Comparison of ENCODE assay signal across 8 cellular contexts in the genomic region with DNA sequence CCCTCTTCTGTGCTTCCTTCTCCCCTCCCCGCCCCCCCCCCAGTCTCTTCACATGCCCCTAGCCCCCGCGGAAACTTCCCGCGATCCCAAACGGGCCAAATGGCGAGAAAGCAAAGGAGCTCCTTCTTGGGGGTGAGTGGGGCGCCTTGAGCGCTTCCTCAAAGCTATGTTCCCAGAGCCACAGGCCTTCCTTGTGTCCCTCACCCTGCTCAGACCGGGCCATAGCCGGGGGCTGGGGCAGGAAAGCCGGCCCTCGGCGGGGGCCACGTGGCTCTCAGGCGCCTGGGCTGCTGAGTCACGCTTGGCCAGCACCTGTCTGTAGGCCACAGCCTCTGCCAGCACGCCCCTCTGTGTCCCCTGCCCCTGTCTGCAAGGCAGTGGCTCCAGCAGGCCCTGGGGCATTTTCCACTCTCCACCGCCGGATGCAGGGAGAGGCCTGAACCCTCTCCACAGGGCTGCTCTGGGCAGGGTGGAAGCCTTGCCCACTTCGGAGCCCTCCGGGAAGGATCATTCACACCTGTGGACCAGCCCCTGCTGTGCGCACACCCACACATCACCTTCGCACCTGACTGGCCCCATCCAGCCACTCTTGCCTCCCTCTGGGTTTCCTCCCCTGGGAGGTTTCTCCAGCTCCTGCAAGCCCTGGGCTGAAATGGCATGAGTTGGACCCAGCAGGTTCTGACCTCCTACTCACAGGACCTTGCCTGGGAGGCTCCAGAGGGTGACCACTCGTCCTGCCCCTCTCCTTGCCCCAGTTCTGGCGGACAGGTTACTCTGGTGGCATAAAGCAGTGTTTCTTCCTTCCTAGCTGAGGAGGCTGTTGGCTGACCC. TPM values are rescaled to one million over a fixed set of nuclear protein-coding genes. Genes with fewer than 3 reads are reported as not detected.
DNase-seq lines count a peak whose midpoint lies in the region; ATAC-seq and TF ChIP-seq lines count a peak whose summit lies in the region.

No MANE protein-coding gene starts in this region.

- 20 to 46% methylated on average over 1 to 6 of the region's 26 CpGs for WGBS in gastroesophageal sphincter (ENCODE audit: low coverage in 1 of 2), 2 donors

- H3K9me3 ChIP-seq in BE2C (no peaks in the 10 kb centered on the region), gastroesophageal sphincter (no peaks in the 10 kb centered on the region), neutrophil (no peaks in the 10 kb centered on the region)

- ATAC-seq in gastroesophageal sphincter (peak; percentile 26), GM18861 (IDR thresholded peaks at IDR 0.05; ENCODE audit: unreplicated experiment) (no peak), GM19463 (IDR thresholded peaks at IDR 0.05; ENCODE audit: unreplicated experiment) (no peak)

- H3K36me3 ChIP-seq in BE2C, result peaks cover 16% of the 10 kb centered on the region
- H3K36me3 ChIP-seq in gastroesophageal sphincter, result peaks cover 0 to 23% of the 10 kb centered on the region in 2 donors
- H3K36me3 ChIP-seq in neutrophil, result peaks cover 31% of the 10 kb centered on the region

- TF ChIP-seq POLR2A in GM19099 (IDR thresholded peaks at IDR 0.05; ENCODE audit: extremely low read depth, insufficient read length, low read depth) (peak; percentile 30), gastroesophageal sphincter (IDR thresholded peaks at IDR 0.05) (no peak)

- peak overlapping the region; percentile 24; the same call in 1 of the 2 replicates for H3K4me3 ChIP-seq in BE2C (ENCODE audit: low read depth, low read length)
- H3K4me3 ChIP-seq in gastroesophageal sphincter, result peak overlapping the region; percentile 74 to 81
- H3K4me3 ChIP-seq in neutrophil (ENCODE audit: low read depth in 1 of 2, low read length in 1 of 2), result peak overlapping the region; percentile 93 to 97

- no peak for TF ChIP-seq EP300 in gastroesophageal sphincter (IDR thresholded peaks at IDR 0.05)

- TF ChIP-seq CTCF in BE2C (IDR thresholded peaks at IDR 0.05; ENCODE audit: low read depth, low read length) (no peak), gastroesophageal sphincter (IDR thresholded peaks at IDR 0.05) (no peak), neutrophil (IDR thresholded peaks at IDR 0.05) (no peak)

- DNase-seq in BE2C (peak; percentile 91), NCI-H226 (peak; percentile 85), activated gamma-delta T cell (lab: John Stamatoyannopoulos, UW) (peak; percentile 50)

- H3K27me3 ChIP-seq in BE2C (no peaks in the 10 kb centered on the region), gastroesophageal sphincter (no peaks in the 10 kb centered on the region), neutrophil (peaks cover 16% of the 10 kb centered on the region)

- H3K4me1 ChIP-seq in BE2C (peaks cover 22% of the 10 kb centered on the region), gastroesophageal sphincter (peaks cover 5 to 72% (median 50%) of the 10 kb centered on the region in 3 donors), neutrophil (ENCODE audit: control insufficient read depth in 1 of 2, insufficient read depth in 1 of 2, low read depth in 1 of 2, low read length in 1 of 2) (peaks cover 50 to 58% of the 10 kb centered on the region in 2 experiments)

- H3K27ac ChIP-seq in gastroesophageal sphincter, result peak overlapping the region; percentile 97 to 100 (median 99)
- H3K27ac ChIP-seq in neutrophil, result peak overlapping the region; percentile 100

RNA-seq across cellular contexts. Expression of a gene that starts 1.2 kb away (rescaled TPM):
- 269 TPM for polyA plus RNA-seq in BE2C (2012; ENCODE audit: insufficient read depth, insufficient read length, low read depth)
- 100 to 1,000 TPM; 305 to 485 (median 408) TPM for total RNA-seq in gastroesophageal sphincter

RNA-seq across cellular contexts. Expression of a gene that starts 12.8 kb away (rescaled TPM):
- polyA plus RNA-seq in BE2C (2012; ENCODE audit: insufficient read depth, insufficient read length, low read depth), result 246 TPM
- 10 to 100 TPM; 42.5 to 58.5 (median 47.2) TPM for total RNA-seq in gastroesophageal sphincter

RNA-seq across cellular contexts. Expression of a gene that starts 25.7 kb away (rescaled TPM):
- polyA plus RNA-seq in BE2C (2012; ENCODE audit: insufficient read depth, insufficient read length, low read depth), result not detected
- 1 to 10 TPM in 3 of 4 donors, not detected in 1; 7.5 to 8.8 (median 8.2) TPM for total RNA-seq in gastroesophageal sphincter

RNA-seq across cellular contexts. Expression of a gene that starts 39.1 kb away (rescaled TPM):
- polyA plus RNA-seq in BE2C (2012; ENCODE audit: insufficient read depth, insufficient read length, low read depth), result 58.0 TPM
- 10 to 100 TPM; 17.9 to 50.6 (median 34.3) TPM for total RNA-seq in gastroesophageal sphincter

Comparison
In these comparisons a context has a peak if more than half of its experiments do, and no peak if none do; other contexts are left out.
1. H3K4me3 ChIP-seq: peak in every context shown above with its lines; median percentile 95 in neutrophil; 78 in gastroesophageal sphincter; 24 in BE2C.